ENCODE assay signal across 14 cellular contexts in genomic region chr7:129947001-129947400, GRCh38. TPM values are rescaled to one million over a fixed set of nuclear protein-coding genes. Genes with fewer than 3 reads are reported as not detected.
DNase-seq lines count a peak whose midpoint lies in the region; ATAC-seq, FAIRE-seq and TF ChIP-seq lines count a peak whose summit lies in the region.
"Had no signal": no experiment of that assay in that cellular context is flagged by ENCODE, and none has a peak within 500 bp of the region (broad histone marks: within the 10 kb centered on the region; RNA-seq: fewer than 3 reads in every experiment).

No MANE protein-coding gene starts in this region.

- H3K9me3 ChIP-seq in A549: no peaks in the 10 kb centered on the region
- H3K9me3 ChIP-seq in OCI-LY1 (ENCODE audit: low read length): no peaks in the 10 kb centered on the region
- H3K9me3 ChIP-seq in esophagus squamous epithelium: no peaks in the 10 kb centered on the region
- H3K9me3 ChIP-seq: HAP-1, upper lobe of right lung had no signal

- H3K4me3 ChIP-seq in A549: no peak overlapping the region
- H3K4me3 ChIP-seq in OCI-LY1 (ENCODE audit: low read depth, low read length, poor library complexity, severe bottlenecking): no peak overlapping the region
- no peak overlapping the region for H3K4me3 ChIP-seq in esophagus squamous epithelium
- H3K4me3 ChIP-seq: HAP-1, upper lobe of right lung had no signal

- H3K4me1 Mint-ChIP-seq in osteocyte (ENCODE audit: unreplicated experiment): peaks cover 8% of the 10 kb centered on the region

- TF ChIP-seq POLR2A in A549 (IDR thresholded peaks at IDR 0.05; ENCODE audit: low read length) (no peak), esophagus squamous epithelium (IDR thresholded peaks at IDR 0.05) (no peak)

- no peak for TF ChIP-seq EP300 in A549 (IDR thresholded peaks at IDR 0.05)

- peaks cover 29% of the 10 kb centered on the region for H3K4me1 ChIP-seq in A549
- H3K4me1 ChIP-seq in OCI-LY1 (ENCODE audit: insufficient read depth, low read length, severe bottlenecking): peaks cover 41% of the 10 kb centered on the region
- peaks cover 12 to 63% (median 24%) of the 10 kb centered on the region in 3 donors for H3K4me1 ChIP-seq in esophagus squamous epithelium

- DNase-seq in A549 (ENCODE audit: low read depth in 1 of 2, low spot score in 1 of 2) (no peak), esophagus squamous epithelium (lab: John Stamatoyannopoulos, UW) (no peak), osteocyte (ENCODE audit: extremely low spot score, unreplicated experiment) (no peak), NCI-H2029 (lab: John Stamatoyannopoulos, UW) (no peak), NCI-H1105 (lab: John Stamatoyannopoulos, UW) (no peak), NCI-H2107 (lab: John Stamatoyannopoulos, UW) (no peak)
- DNase-seq in activated effector memory CD4-positive, alpha-beta T cell treated with Interleukin-2 at 50 U/mL for 16 hours: no peak
- DNase-seq: activated CD4-positive, CD25-positive, alpha-beta regulatory T cell; amniotic stem cell; DMS 273 treated with DMSO at 0.1 percent for 48 hours had no signal

- H3K27me3 ChIP-seq in OCI-LY1 (ENCODE audit: insufficient read depth, low read length) (no peaks in the 10 kb centered on the region), esophagus squamous epithelium (no peaks in the 10 kb centered on the region)
- H3K27me3 ChIP-seq: upper lobe of right lung had no signal

- H3K9ac ChIP-seq in OCI-LY1 (ENCODE audit: low read length): no peak overlapping the region; the same call in 1 of the 2 replicates

- peak overlapping the region; percentile 100 for H3K4me2 ChIP-seq in A549
- peak overlapping the region; percentile 85; the same call in 1 of the 2 replicates for H3K4me2 ChIP-seq in OCI-LY1 (ENCODE audit: low read length)

- 80% methylated on average over 3 of the region's 3 CpGs for WGBS in A549 (ENCODE audit: missing lambda C conversion rate)
- WGBS in esophagus squamous epithelium, 2 donors: 62 to 76% methylated on average over 3 of the region's 3 CpGs

- FAIRE-seq in A549 (lab: Jason Lieb, UNC): no peak

- no peaks in the 10 kb centered on the region for H3K9me3 Mint-ChIP-seq in osteocyte (ENCODE audit: unreplicated experiment)
- H3K9me3 Mint-ChIP-seq: nephron had no signal

- peaks cover 17% of the 10 kb centered on the region for H3K36me3 Mint-ChIP-seq in osteocyte (ENCODE audit: unreplicated experiment)

- no peaks in the 10 kb centered on the region for H3K9me2 ChIP-seq in OCI-LY1 (ENCODE audit: low read depth, low read length)

- no peaks in the 10 kb centered on the region for H3F3A ChIP-seq in OCI-LY1 (ENCODE audit: insufficient read depth, low read length)

- no peak overlapping the region for H2AFZ ChIP-seq in OCI-LY1 (ENCODE audit: low read length)

- H3K27ac ChIP-seq in A549 (peak overlapping the region in 1 of 2 experiments; percentile 14; a peak in 2 of 6 replicates), OCI-LY1 (ENCODE audit: low read depth, low read length, poor library complexity, severe bottlenecking) (peak overlapping the region; percentile 91), esophagus squamous epithelium (peak overlapping the region in 3 of 4 donors; percentile 95 to 99 (median 99))

- H3K36me3 ChIP-seq in OCI-LY1 (ENCODE audit: insufficient read depth, low read length) (peaks cover 64% of the 10 kb centered on the region), esophagus squamous epithelium (peaks cover 0 to 36% (median 0%) of the 10 kb centered on the region in 3 donors)

- CTCF ChIA-PET in A549 (lab: Yijun Ruan, JAX): interaction anchor here (0.6 to 2.5 kb wide), 2 partner anchors 8 to 117 kb away, joined by 3 to 15 read pairs; no protein-coding TSS in a partner anchor

- intact Hi-C loops in esophagus squamous epithelium (cut with DNase I): no loop called here

- no peaks in the 10 kb centered on the region for H3K27me3 Mint-ChIP-seq in osteocyte (ENCODE audit: unreplicated experiment)

- ATAC-seq in A549: no peak
- ATAC-seq: upper lobe of right lung had no signal

- peak overlapping the region; percentile 59 for H3K27ac Mint-ChIP-seq in osteocyte (ENCODE audit: unreplicated experiment)

- TF ChIP-seq RAD21 in A549 (conservative IDR thresholded peaks at IDR 0.05 in 1 of 2, IDR thresholded peaks at IDR 0.05 in 1 of 2): no peak

- POLR2A ChIA-PET in A549 (lab: Yijun Ruan, JAX): no interaction called here

- H3K4me3 Mint-ChIP-seq in osteocyte (ENCODE audit: unreplicated experiment): no peak overlapping the region

- TF ChIP-seq CTCF in A549 (IDR thresholded peaks at IDR 0.05) (no peak), OCI-LY1 (IDR thresholded peaks at IDR 0.05; ENCODE audit: low read length) (no peak), esophagus squamous epithelium (IDR thresholded peaks at IDR 0.05) (no peak), osteocyte (IDR thresholded peaks at IDR 0.05) (no peak)

- H3K79me2 ChIP-seq in OCI-LY1 (ENCODE audit: insufficient read depth, low read length): peaks cover 96% of the 10 kb centered on the region

- H4K20me1 ChIP-seq in OCI-LY1 (ENCODE audit: insufficient read depth, low read length): no peaks in the 10 kb centered on the region

TF ChIP-seq in A549, 52 proteins besides CTCF, POLR2A, EP300 and RAD21:
- TF ChIP-seq NR3C1 (IDR thresholded peaks at IDR 0.05) (no peak), MAFK (IDR thresholded peaks at IDR 0.05; ENCODE audit: partially characterized antibody) (no peak), JUNB (IDR thresholded peaks at IDR 0.05) (no peak), KDM1A (IDR thresholded peaks at IDR 0.05; ENCODE audit: low read depth) (no peak)
TF ChIP-seq in A549: peak in this region for 0.

RNA-seq across cellular contexts. Expression of gene UBE2H, which starts 5.8 kb away (rescaled TPM):
- 99.2 and 119 TPM in 2 replicates for polyA plus RNA-seq in A549 (2011; rRNA removed)
- 20.6 and 26.7 TPM in 2 replicates for polyA plus RNA-seq in A549 (2012; cell fraction: cytosol; rRNA removed)
- polyA plus RNA-seq in A549 (2012; cell fraction: nucleus; rRNA removed): 20.0 and 30.7 TPM in 2 replicates
- polyA plus RNA-seq in A549 (2017; fragmentation: RNase III; extraction: RNeasy Plus Mini Kit Qiagen cat#74134 plus additional on column Dnase treatment): 61.4 to 73.5 TPM (median 69.9 TPM) in 3 replicates
- 47.4 and 49.8 TPM in 2 replicates for polyA minus RNA-seq in A549 (2011; rRNA and poly(A)+ RNA removed)
- 100 to 1,000 TPM in 2 of 4 donors, 10 to 100 TPM in 2; 60.1 to 113 (median 88.7) TPM for total RNA-seq in esophagus squamous epithelium
- 143 and 160 TPM in 2 replicates for total RNA-seq in osteocyte
